23 cellular contexts compared by ENCODE assay signal in the genomic region with DNA sequence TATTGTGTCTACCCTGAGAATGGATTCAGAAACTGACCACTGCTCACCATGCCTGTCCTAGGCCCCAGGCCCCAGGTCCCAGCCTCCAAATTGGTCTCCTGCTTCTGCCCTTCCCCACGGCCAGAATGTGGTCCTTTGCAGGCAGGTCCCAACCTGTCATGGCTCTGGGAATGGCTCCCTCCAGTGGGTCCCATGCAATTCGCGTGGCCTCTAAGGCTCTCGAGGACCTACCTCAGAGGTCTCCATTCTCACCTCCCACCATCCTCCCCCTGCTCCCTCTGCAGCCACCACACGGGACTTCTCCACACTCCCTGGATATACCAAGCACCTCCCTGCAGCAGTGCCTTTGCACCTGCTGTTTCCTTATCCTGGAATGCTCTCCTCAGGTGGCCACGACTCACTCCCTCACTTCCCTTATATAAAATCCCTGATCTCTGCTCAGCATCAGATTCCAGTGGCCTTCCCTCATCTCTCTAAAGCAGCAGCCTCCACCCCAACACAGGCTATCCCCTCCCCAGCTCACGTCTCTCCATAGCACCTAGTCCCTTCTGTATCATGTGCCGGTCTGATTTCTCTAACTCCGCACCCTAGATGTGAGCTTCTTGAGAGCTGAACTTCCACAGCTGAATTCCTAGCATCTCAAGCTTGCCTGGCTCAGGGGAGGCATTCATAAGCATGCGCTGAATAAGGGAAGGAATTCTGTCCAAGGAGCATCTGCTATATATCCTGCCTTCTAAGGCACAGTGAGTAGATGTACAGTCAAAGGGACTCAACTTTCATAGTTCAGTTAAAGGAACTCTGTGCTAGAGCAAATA.
"Had no signal": no experiment of that assay in that cellular context is flagged by ENCODE, and none has a peak within 500 bp of the region (broad histone marks: within the 10 kb centered on the region; RNA-seq: fewer than 3 reads in every experiment).

No MANE protein-coding gene starts in this region.

- H3K9ac ChIP-seq: parathyroid adenoma had no signal

- H3K27ac ChIP-seq: breast epithelium, esophagus squamous epithelium, lower lobe of right lung, parathyroid adenoma, psoas muscle, right atrium auricular region, upper lobe of left lung had no signal

- H3K9me3 ChIP-seq: breast epithelium, esophagus squamous epithelium, lower lobe of right lung, psoas muscle, right atrium auricular region, upper lobe of left lung had no signal

- H3K4me1 ChIP-seq: breast epithelium, esophagus squamous epithelium, lower lobe of right lung, parathyroid adenoma, psoas muscle, right atrium auricular region, upper lobe of left lung had no signal

- DNase-seq: activated CD4-positive, alpha-beta T cell treated with anti-CD3 and anti-CD28 coated beads for 4 hours; activated CD4-positive, alpha-beta T cell treated with anti-CD3 and anti-CD28 coated beads, Interleukin-2, amount 50 U/mL, for 4 hours; activated naive CD4-positive, alpha-beta T cell; activated T-cell treated with anti-CD3 and anti-CD28 coated beads for 4 hours; activated T-cell treated with anti-CD3 and anti-CD28 coated beads, Interleukin-2, amount 50 U/mL, for 72 hours; central memory CD4-positive, alpha-beta T cell; endodermal cell; esophagus squamous epithelium; hypothalamus; lower lobe of right lung; mesenchymal stem cell; naive thymus-derived CD4-positive, alpha-beta T cell; psoas muscle; stimulated activated CD4-positive, alpha-beta T cell treated with anti-CD3 and anti-CD28 coated beads, Interleukin-12 subunit alpha, Interleukin-12 subunit beta, amount 100 ng/mL, for 4 hours; stimulated activated CD4-positive, alpha-beta T cell treated with anti-CD3 and anti-CD28 coated beads, Interleukin-4, amount 100 ng/mL, for 1 hour; stimulated activated naive CD8-positive, alpha-beta T cell treated with anti-CD3 and anti-CD28 coated beads, Interleukin-15, Interleukin-2, amounts not matched to agents 100 U/mL and 50 U/mL, for 24 hours; substantia nigra; T-cell; upper lobe of left lung had no signal

- H2AFZ ChIP-seq: parathyroid adenoma had no signal

- H3K36me3 ChIP-seq: breast epithelium, esophagus squamous epithelium, lower lobe of right lung, right atrium auricular region, upper lobe of left lung had no signal

- H3K4me3 ChIP-seq: breast epithelium, esophagus squamous epithelium, lower lobe of right lung, psoas muscle, right atrium auricular region, upper lobe of left lung had no signal

- ATAC-seq: activated naive CD4-positive, alpha-beta T cell treated with anti-CD3 and anti-CD28 coated beads, Interleukin-2, amount 50 U/mL, for 72 hours; activated T-cell treated with anti-CD3 and anti-CD28 coated beads, Interleukin-2, amount 50 U/mL, for 72 hours; lower lobe of right lung; naive thymus-derived CD4-positive, alpha-beta T cell; psoas muscle; stimulated activated naive CD8-positive, alpha-beta T cell treated with anti-CD3 and anti-CD28 coated beads, Interleukin-15, Interleukin-2, amounts not matched to agents 100 U/mL and 50 U/mL, for 24 hours; T-cell had no signal

- H3K27me3 ChIP-seq: breast epithelium, right atrium auricular region, upper lobe of left lung had no signal

- H3K79me2 ChIP-seq: parathyroid adenoma had no signal
